ENCODE assay signal across 2 cellular contexts in genomic region chr10:132146271-132146671, GRCh38.
TF ChIP-seq lines count a peak whose summit lies in the region.

No MANE protein-coding gene starts in this region.

TF ChIP-seq in H1, 55 proteins besides CTCF, POLR2A, EP300 and RAD21:
- TF ChIP-seq BCL11A (IDR thresholded peaks at IDR 0.05; ENCODE audit: low read depth in 2 of 2, low read length in 2 of 2), result no peak
- no peak for TF ChIP-seq SP1 (IDR thresholded peaks at IDR 0.05; ENCODE audit: low read depth, low read length)
- TF ChIP-seq, protein P1, sequence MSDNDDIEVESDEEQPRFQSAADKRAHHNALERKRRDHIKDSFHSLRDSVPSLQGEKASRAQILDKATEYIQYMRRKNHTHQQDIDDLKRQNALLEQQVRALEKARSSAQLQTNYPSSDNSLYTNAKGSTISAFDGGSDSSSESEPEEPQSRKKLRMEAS (IDR thresholded peaks at IDR 0.05), result no peak
- no peak for TF ChIP-seq CREB1 (IDR thresholded peaks at IDR 0.05)

TF ChIP-seq in HEK293T, 16 proteins besides CTCF, POLR2A, EP300 and RAD21:
- TF ChIP-seq ARNT (IDR thresholded peaks at IDR 0.05), result no peak
- TF ChIP-seq ELF4 (IDR thresholded peaks at IDR 0.05), result no peak
- no peak for TF ChIP-seq LEF1 (IDR thresholded peaks at IDR 0.05; ENCODE audit: borderline replicate concordance)
